8 cellular contexts compared by ENCODE assay signal in genomic region chr17:29585080-29585751, GRCh38. TPM values are rescaled to one million over a fixed set of nuclear protein-coding genes. Genes with fewer than 3 reads are reported as not detected.
DNase-seq lines count a peak whose midpoint lies in the region; ATAC-seq and TF ChIP-seq lines count a peak whose summit lies in the region.

No MANE protein-coding gene starts in this region.

- peak; percentile 80 for DNase-seq in Daoy (ENCODE audit: low read depth)
- DNase-seq in RWPE2 (ENCODE audit: low spot score), result no peak
- peak in 1 of 10 donors; percentile 43 for DNase-seq in dorsolateral prefrontal cortex
- peak; percentile 48 for DNase-seq in pulmonary artery endothelial cell (ENCODE audit: low read depth, low spot score)
- DNase-seq in DMS153 treated with DMSO at 0.1 percent for 48 hours (lab: John Stamatoyannopoulos, UW; ENCODE audit: unreplicated experiment), result no peak
- DNase-seq in NCI-H82 treated with DMSO at 0.1 percent for 48 hours (lab: John Stamatoyannopoulos, UW; ENCODE audit: unreplicated experiment), result no peak
- no peak for DNase-seq in posterior vena cava (ENCODE audit: low spot score)

- peaks cover 53% of the 10 kb centered on the region for H3K4me1 ChIP-seq in RWPE2 (ENCODE audit: insufficient read depth, poor library complexity, severe bottlenecking)

- H3K27me3 ChIP-seq in RWPE2 (ENCODE audit: insufficient read depth, poor library complexity, severe bottlenecking) (no peaks in the 10 kb centered on the region), dorsolateral prefrontal cortex (no peaks in the 10 kb centered on the region)

- peaks cover 4% of the 10 kb centered on the region for H3K9me3 ChIP-seq in RWPE2 (ENCODE audit: severe bottlenecking)

- no peak for ATAC-seq in RWPE2 (ENCODE audit: low read depth)
- no peak for ATAC-seq in HG03095 (IDR thresholded peaks at IDR 0.05; ENCODE audit: unreplicated experiment)

- H3K4me3 ChIP-seq in RWPE2 (ENCODE audit: severe bottlenecking) (no peak overlapping the region), dorsolateral prefrontal cortex (peak overlapping the region in 43 of 59 donors; percentile 2 to 95 (median 27))

- H3K27ac ChIP-seq in RWPE2 (ENCODE audit: poor library complexity, severe bottlenecking) (peak overlapping the region; percentile 80), dorsolateral prefrontal cortex (peak overlapping the region; percentile 81 to 99 (median 95))

- TF ChIP-seq CTCF in RWPE2 (IDR thresholded peaks at IDR 0.05; ENCODE audit: poor library complexity, severe bottlenecking) (no peak), dorsolateral prefrontal cortex (IDR thresholded peaks at IDR 0.05 in 54 of 56, conservative IDR thresholded peaks at IDR 0.05 in 2 of 56; ENCODE audit: low read depth in 1 of 56, partially characterized antibody in 56 of 56) (peak in 19 of 56 donors; percentile 8 to 41 (median 18))

- intact Hi-C loops in dorsolateral prefrontal cortex (cut with DNase I) (loop anchor here in 1 of 2 donors (10.0 kb wide), 1 partner anchor 510 kb away; no protein-coding TSS in a partner anchor), posterior vena cava (cut with DNase I) (no loop called here)

- H3K36me3 ChIP-seq in RWPE2 (ENCODE audit: low read depth), result peaks cover 30% of the 10 kb centered on the region

RNA-seq across cellular contexts. Expression of gene GIT1, which starts 4.2 kb away (rescaled TPM):
- total RNA-seq in Daoy (2014; rRNA removed; shearing (Covaris generic)), result 22.0 and 23.2 TPM in 2 replicates
- total RNA-seq in dorsolateral prefrontal cortex, result 100 to 1,000 TPM; 110 to 287 (median 170) TPM
- total RNA-seq in pulmonary artery endothelial cell, result 44.8 and 53.9 TPM in 2 replicates
- total RNA-seq in posterior vena cava, result 10 to 100 TPM; 28.1 to 43.5 TPM

RNA-seq across cellular contexts. Expression of gene ANKRD13B, which starts 7.7 kb away (rescaled TPM):
- total RNA-seq in Daoy (2014; rRNA removed; shearing (Covaris generic)), result 13.1 and 15.8 TPM in 2 replicates
- 10 to 100 TPM; 34.3 to 82.0 (median 53.1) TPM for total RNA-seq in dorsolateral prefrontal cortex
- total RNA-seq in pulmonary artery endothelial cell, result 12.3 and 19.1 TPM in 2 replicates
- 10 to 100 TPM; 11.2 to 11.5 TPM for total RNA-seq in posterior vena cava

RNA-seq across cellular contexts. Expression of gene TP53I13, which starts 16.7 kb away (rescaled TPM):
- total RNA-seq in Daoy (2014; rRNA removed; shearing (Covaris generic)), result 40.2 and 44.8 TPM in 2 replicates
- total RNA-seq in dorsolateral prefrontal cortex, result 10 to 100 TPM; 10.1 to 40.2 (median 20.1) TPM
- 32.2 and 40.9 TPM in 2 replicates for total RNA-seq in pulmonary artery endothelial cell
- total RNA-seq in posterior vena cava, result 10 to 100 TPM; 33.1 to 34.7 TPM

RNA-seq across cellular contexts. Expression of gene ABHD15, which starts 18.4 kb away (rescaled TPM):
- total RNA-seq in Daoy (2014; rRNA removed; shearing (Covaris generic)), result 2.6 and 4.1 TPM in 2 replicates
- total RNA-seq in dorsolateral prefrontal cortex, result 1 to 10 TPM; 1.9 to 8.0 (median 4.2) TPM
- 7.1 and 9.1 TPM in 2 replicates for total RNA-seq in pulmonary artery endothelial cell
- 1 to 10 TPM; 4.5 to 5.9 TPM for total RNA-seq in posterior vena cava

RNA-seq across cellular contexts. Expression of gene CORO6, which starts 37.5 kb away (rescaled TPM):
- total RNA-seq in Daoy (2014; rRNA removed; shearing (Covaris generic)), result 0.51 TPM in 1 of 2 replicates, not detected in the other
- 100 to 1,000 TPM in 23 of 120 experiments, 10 to 100 TPM in 97; 31.5 to 153 (median 80.8) TPM for total RNA-seq in dorsolateral prefrontal cortex
- 1.3 and 3.4 TPM in 2 replicates for total RNA-seq in pulmonary artery endothelial cell
- 10 to 100 TPM; 26.7 to 31.6 TPM for total RNA-seq in posterior vena cava

Comparison
In these comparisons a context has a peak if more than half of its experiments do, and no peak if none do; other contexts are left out.
1. DNase-seq: peak in Daoy (single experiment) and pulmonary artery endothelial cell (single experiment); none in RWPE2 (single experiment), DMS153 treated with DMSO at 0.1 percent for 48 hours (single experiment), NCI-H82 treated with DMSO at 0.1 percent for 48 hours (single experiment) and posterior vena cava (single experiment).